ENCODE assay signal across 1 cellular context in the genomic region with DNA sequence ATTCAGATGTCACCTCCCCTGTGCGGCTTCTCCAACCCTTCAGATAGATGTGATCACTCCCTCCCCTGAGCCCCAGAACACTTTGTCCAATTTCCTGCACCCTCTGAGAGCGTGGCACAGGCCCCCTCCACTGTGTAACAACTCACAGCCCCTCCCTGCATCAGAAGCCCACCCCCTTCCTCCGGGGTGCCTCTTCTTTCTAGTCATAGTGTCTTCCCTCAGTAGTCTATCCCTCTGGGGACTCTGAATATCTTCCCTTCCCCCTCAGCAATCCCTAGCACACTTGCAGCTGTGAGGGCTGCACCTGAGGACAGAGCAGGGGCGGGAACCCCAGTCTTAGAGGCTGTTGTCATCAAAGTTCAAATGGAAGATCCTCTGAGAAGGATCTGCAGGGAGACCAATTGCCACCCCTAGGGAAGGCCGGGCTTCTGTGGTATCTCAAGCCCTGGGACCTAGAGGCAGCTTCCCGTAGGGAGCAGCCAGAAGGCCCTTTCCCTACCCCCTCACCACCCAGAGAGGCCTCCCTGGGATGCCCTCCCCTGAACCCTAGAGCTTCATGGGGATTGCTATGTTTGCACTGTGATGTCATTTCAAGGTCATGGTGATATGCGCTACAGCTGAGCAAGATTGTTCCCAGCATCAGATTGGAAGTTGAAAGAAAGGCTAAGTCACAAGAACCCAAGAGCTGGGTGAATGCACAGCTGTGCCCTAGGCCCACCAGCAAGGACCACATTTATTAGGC.
TF ChIP-seq lines count a peak whose summit lies in the region.

No MANE protein-coding gene starts in this region.

TF ChIP-seq in HepG2, 621 proteins besides CTCF, POLR2A, EP300 and RAD21 (continued from another document and continues in another):
- TF ChIP-seq KDM2A (CRISPR knock-in tag; IDR thresholded peaks at IDR 0.05; ENCODE audit: borderline replicate concordance, low read depth) (no peak), PRPF4 (IDR thresholded peaks at IDR 0.05; ENCODE audit: low read depth, low read length, poor library complexity, severe bottlenecking) (no peak), CC2D1A (CRISPR knock-in tag; IDR thresholded peaks at IDR 0.05) (no peak), BORCS8-MEF2B (CRISPR knock-in tag; IDR thresholded peaks at IDR 0.05) (peak; percentile 66), ZNF350 (CRISPR knock-in tag; IDR thresholded peaks at IDR 0.05; ENCODE audit: borderline replicate concordance, low read depth) (no peak; the same call in 1 of the 2 replicates), ZNF564 (CRISPR knock-in tag; IDR thresholded peaks at IDR 0.05) (no peak), ZNF605 (CRISPR knock-in tag; IDR thresholded peaks at IDR 0.05) (no peak), ZNF101 (CRISPR knock-in tag; IDR thresholded peaks at IDR 0.05; ENCODE audit: borderline replicate concordance, low read depth) (no peak), ZNF10 (CRISPR knock-in tag; IDR thresholded peaks at IDR 0.05; ENCODE audit: borderline replicate concordance, low read depth) (no peak), PRMT3 (CRISPR knock-in tag; IDR thresholded peaks at IDR 0.05; ENCODE audit: borderline replicate concordance, low read depth) (no peak), GATAD2A (CRISPR knock-in tag; IDR thresholded peaks at IDR 0.05) (peak; percentile 87), CENPT (CRISPR knock-in tag; IDR thresholded peaks at IDR 0.05; ENCODE audit: low read depth) (no peak), BRCA1 (CRISPR knock-in tag; IDR thresholded peaks at IDR 0.05) (no peak), MAZ (IDR thresholded peaks at IDR 0.05; ENCODE audit: borderline replicate concordance, low read depth, low read length) (no peak), MAZ (CRISPR knock-in tag; IDR thresholded peaks at IDR 0.05; ENCODE audit: low read depth) (no peak), PCBP1 (IDR thresholded peaks at IDR 0.05; ENCODE audit: borderline replicate concordance, low read depth, low read length) (no peak)
- TF ChIP-seq, protein P1, sequence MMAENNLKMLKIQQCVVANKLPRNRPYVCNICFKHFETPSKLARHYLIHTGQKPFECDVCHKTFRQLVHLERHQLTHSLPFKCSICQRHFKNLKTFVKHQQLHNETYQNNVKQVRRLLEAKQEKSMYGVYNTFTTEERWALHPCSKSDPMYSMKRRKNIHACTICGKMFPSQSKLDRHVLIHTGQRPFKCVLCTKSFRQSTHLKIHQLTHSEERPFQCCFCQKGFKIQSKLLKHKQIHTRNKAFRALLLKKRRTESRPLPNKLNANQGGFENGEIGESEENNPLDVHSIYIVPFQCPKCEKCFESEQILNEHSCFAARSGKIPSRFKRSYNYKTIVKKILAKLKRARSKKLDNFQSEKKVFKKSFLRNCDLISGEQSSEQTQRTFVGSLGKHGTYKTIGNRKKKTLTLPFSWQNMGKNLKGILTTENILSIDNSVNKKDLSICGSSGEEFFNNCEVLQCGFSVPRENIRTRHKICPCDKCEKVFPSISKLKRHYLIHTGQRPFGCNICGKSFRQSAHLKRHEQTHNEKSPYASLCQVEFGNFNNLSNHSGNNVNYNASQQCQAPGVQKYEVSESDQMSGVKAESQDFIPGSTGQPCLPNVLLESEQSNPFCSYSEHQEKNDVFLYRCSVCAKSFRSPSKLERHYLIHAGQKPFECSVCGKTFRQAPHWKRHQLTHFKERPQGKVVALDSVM (CRISPR knock-in tag; IDR thresholded peaks at IDR 0.05) = peak; percentile 50; the same call in 1 of the 2 replicates
- TF ChIP-seq, protein P2, sequence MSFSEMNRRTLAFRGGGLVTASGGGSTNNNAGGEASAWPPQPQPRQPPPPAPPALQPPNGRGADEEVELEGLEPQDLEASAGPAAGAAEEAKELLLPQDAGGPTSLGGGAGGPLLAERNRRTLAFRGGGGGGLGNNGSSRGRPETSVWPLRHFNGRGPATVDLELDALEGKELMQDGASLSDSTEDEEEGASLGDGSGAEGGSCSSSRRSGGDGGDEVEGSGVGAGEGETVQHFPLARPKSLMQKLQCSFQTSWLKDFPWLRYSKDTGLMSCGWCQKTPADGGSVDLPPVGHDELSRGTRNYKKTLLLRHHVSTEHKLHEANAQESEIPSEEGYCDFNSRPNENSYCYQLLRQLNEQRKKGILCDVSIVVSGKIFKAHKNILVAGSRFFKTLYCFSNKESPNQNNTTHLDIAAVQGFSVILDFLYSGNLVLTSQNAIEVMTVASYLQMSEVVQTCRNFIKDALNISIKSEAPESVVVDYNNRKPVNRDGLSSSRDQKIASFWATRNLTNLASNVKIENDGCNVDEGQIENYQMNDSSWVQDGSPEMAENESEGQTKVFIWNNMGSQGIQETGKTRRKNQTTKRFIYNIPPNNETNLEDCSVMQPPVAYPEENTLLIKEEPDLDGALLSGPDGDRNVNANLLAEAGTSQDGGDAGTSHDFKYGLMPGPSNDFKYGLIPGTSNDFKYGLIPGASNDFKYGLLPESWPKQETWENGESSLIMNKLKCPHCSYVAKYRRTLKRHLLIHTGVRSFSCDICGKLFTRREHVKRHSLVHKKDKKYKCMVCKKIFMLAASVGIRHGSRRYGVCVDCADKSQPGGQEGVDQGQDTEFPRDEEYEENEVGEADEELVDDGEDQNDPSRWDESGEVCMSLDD (CRISPR knock-in tag; IDR thresholded peaks at IDR 0.05; ENCODE audit: borderline replicate concordance) = 0 out of 2 replicates have a peak, but pooled peaks have one; percentile 39
- TF ChIP-seq, protein P3, sequence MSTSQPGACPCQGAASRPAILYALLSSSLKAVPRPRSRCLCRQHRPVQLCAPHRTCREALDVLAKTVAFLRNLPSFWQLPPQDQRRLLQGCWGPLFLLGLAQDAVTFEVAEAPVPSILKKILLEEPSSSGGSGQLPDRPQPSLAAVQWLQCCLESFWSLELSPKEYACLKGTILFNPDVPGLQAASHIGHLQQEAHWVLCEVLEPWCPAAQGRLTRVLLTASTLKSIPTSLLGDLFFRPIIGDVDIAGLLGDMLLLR (CRISPR knock-in tag; IDR thresholded peaks at IDR 0.05) = no peak
- TF ChIP-seq, protein P4, sequence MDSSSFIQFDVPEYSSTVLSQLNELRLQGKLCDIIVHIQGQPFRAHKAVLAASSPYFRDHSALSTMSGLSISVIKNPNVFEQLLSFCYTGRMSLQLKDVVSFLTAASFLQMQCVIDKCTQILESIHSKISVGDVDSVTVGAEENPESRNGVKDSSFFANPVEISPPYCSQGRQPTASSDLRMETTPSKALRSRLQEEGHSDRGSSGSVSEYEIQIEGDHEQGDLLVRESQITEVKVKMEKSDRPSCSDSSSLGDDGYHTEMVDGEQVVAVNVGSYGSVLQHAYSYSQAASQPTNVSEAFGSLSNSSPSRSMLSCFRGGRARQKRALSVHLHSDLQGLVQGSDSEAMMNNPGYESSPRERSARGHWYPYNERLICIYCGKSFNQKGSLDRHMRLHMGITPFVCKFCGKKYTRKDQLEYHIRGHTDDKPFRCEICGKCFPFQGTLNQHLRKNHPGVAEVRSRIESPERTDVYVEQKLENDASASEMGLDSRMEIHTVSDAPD (CRISPR knock-in tag; IDR thresholded peaks at IDR 0.05) = no peak
- TF ChIP-seq, protein P5, sequence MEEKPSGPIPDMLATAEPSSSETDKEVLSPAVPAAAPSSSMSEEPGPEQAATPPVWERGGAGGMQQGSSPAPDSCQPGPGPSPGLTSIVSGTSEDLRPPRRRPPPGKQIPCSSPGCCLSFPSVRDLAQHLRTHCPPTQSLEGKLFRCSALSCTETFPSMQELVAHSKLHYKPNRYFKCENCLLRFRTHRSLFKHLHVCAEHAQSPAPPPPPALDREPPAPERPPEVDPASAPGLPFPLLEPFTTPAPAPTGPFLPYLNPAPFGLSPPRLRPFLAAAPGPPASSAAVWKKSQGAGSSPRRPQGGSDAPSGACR (CRISPR knock-in tag; IDR thresholded peaks at IDR 0.05) = no peak
- TF ChIP-seq, protein P6, sequence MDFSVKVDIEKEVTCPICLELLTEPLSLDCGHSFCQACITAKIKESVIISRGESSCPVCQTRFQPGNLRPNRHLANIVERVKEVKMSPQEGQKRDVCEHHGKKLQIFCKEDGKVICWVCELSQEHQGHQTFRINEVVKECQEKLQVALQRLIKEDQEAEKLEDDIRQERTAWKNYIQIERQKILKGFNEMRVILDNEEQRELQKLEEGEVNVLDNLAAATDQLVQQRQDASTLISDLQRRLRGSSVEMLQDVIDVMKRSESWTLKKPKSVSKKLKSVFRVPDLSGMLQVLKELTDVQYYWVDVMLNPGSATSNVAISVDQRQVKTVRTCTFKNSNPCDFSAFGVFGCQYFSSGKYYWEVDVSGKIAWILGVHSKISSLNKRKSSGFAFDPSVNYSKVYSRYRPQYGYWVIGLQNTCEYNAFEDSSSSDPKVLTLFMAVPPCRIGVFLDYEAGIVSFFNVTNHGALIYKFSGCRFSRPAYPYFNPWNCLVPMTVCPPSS (IDR thresholded peaks at IDR 0.05) = no peak
- TF ChIP-seq, protein P7, sequence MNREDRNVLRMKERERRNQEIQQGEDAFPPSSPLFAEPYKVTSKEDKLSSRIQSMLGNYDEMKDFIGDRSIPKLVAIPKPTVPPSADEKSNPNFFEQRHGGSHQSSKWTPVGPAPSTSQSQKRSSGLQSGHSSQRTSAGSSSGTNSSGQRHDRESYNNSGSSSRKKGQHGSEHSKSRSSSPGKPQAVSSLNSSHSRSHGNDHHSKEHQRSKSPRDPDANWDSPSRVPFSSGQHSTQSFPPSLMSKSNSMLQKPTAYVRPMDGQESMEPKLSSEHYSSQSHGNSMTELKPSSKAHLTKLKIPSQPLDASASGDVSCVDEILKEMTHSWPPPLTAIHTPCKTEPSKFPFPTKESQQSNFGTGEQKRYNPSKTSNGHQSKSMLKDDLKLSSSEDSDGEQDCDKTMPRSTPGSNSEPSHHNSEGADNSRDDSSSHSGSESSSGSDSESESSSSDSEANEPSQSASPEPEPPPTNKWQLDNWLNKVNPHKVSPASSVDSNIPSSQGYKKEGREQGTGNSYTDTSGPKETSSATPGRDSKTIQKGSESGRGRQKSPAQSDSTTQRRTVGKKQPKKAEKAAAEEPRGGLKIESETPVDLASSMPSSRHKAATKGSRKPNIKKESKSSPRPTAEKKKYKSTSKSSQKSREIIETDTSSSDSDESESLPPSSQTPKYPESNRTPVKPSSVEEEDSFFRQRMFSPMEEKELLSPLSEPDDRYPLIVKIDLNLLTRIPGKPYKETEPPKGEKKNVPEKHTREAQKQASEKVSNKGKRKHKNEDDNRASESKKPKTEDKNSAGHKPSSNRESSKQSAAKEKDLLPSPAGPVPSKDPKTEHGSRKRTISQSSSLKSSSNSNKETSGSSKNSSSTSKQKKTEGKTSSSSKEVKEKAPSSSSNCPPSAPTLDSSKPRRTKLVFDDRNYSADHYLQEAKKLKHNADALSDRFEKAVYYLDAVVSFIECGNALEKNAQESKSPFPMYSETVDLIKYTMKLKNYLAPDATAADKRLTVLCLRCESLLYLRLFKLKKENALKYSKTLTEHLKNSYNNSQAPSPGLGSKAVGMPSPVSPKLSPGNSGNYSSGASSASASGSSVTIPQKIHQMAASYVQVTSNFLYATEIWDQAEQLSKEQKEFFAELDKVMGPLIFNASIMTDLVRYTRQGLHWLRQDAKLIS (CRISPR knock-in tag; IDR thresholded peaks at IDR 0.05) = no peak
- TF ChIP-seq, protein P8, sequence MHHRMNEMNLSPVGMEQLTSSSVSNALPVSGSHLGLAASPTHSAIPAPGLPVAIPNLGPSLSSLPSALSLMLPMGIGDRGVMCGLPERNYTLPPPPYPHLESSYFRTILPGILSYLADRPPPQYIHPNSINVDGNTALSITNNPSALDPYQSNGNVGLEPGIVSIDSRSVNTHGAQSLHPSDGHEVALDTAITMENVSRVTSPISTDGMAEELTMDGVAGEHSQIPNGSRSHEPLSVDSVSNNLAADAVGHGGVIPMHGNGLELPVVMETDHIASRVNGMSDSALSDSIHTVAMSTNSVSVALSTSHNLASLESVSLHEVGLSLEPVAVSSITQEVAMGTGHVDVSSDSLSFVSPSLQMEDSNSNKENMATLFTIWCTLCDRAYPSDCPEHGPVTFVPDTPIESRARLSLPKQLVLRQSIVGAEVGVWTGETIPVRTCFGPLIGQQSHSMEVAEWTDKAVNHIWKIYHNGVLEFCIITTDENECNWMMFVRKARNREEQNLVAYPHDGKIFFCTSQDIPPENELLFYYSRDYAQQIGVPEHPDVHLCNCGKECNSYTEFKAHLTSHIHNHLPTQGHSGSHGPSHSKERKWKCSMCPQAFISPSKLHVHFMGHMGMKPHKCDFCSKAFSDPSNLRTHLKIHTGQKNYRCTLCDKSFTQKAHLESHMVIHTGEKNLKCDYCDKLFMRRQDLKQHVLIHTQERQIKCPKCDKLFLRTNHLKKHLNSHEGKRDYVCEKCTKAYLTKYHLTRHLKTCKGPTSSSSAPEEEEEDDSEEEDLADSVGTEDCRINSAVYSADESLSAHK (CRISPR knock-in tag; IDR thresholded peaks at IDR 0.05; ENCODE audit: borderline replicate concordance) = no peak
- TF ChIP-seq, protein P9, sequence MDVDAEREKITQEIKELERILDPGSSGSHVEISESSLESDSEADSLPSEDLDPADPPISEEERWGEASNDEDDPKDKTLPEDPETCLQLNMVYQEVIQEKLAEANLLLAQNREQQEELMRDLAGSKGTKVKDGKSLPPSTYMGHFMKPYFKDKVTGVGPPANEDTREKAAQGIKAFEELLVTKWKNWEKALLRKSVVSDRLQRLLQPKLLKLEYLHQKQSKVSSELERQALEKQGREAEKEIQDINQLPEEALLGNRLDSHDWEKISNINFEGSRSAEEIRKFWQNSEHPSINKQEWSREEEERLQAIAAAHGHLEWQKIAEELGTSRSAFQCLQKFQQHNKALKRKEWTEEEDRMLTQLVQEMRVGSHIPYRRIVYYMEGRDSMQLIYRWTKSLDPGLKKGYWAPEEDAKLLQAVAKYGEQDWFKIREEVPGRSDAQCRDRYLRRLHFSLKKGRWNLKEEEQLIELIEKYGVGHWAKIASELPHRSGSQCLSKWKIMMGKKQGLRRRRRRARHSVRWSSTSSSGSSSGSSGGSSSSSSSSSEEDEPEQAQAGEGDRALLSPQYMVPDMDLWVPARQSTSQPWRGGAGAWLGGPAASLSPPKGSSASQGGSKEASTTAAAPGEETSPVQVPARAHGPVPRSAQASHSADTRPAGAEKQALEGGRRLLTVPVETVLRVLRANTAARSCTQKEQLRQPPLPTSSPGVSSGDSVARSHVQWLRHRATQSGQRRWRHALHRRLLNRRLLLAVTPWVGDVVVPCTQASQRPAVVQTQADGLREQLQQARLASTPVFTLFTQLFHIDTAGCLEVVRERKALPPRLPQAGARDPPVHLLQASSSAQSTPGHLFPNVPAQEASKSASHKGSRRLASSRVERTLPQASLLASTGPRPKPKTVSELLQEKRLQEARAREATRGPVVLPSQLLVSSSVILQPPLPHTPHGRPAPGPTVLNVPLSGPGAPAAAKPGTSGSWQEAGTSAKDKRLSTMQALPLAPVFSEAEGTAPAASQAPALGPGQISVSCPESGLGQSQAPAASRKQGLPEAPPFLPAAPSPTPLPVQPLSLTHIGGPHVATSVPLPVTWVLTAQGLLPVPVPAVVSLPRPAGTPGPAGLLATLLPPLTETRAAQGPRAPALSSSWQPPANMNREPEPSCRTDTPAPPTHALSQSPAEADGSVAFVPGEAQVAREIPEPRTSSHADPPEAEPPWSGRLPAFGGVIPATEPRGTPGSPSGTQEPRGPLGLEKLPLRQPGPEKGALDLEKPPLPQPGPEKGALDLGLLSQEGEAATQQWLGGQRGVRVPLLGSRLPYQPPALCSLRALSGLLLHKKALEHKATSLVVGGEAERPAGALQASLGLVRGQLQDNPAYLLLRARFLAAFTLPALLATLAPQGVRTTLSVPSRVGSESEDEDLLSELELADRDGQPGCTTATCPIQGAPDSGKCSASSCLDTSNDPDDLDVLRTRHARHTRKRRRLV (CRISPR knock-in tag; IDR thresholded peaks at IDR 0.05) = no peak
